In the genomic region with DNA sequence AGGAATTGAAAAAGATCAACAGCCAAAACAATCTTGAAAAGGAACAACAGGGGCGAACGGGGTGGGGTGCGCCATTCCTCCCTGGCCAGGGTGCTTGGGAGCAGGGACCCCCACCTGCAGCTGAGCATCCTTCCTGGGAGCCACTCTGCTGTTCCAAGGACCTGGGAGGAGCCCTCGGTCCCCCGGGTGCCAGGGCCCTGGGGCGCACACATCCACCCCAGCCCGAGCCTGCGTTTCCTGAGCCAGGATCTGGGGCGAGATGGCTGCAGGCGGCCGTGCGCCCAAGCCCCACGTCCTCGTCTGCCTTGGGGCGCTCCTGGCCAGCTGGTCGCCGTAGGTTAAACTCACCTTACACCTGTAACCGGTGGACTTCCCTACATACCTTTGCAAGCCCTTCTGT, we compare ENCODE assay signal across 19 cellular contexts. TPM values are rescaled to one million over a fixed set of nuclear protein-coding genes. Genes with fewer than 3 reads are reported as not detected.
A peak's percentile ranks its signal among the peaks of the same experiment; 100 is the strongest.
DNase-seq lines count a peak whose midpoint lies in the region; ATAC-seq, FAIRE-seq and TF ChIP-seq lines count a peak whose summit lies in the region.
"Had no signal": no experiment of that assay in that cellular context is flagged by ENCODE, and none has a peak within 500 bp of the region (broad histone marks: within the 10 kb centered on the region; RNA-seq: fewer than 3 reads in every experiment).

No MANE protein-coding gene starts in this region.

- ATAC-seq in GM23338 (peak; percentile 59), HepG2 (no peak), upper lobe of right lung (peak; percentile 38)
- ATAC-seq: CD8-positive, alpha-beta T cell; GM12878 had no signal

- DNase-seq in GM23338 (ENCODE audit: low spot score): no peak
- peak; percentile 39 for DNase-seq in H7
- no peak for DNase-seq in HepG2 (ENCODE audit: low spot score)
- no peak for DNase-seq in upper lobe of right lung
- DNase-seq in HTR-8/SVneo (ENCODE audit: insufficient read length, low spot score): no peak
- no peak for DNase-seq in T-helper 9 cell
- no peak for DNase-seq in CD14-positive monocyte (ENCODE audit: low spot score)
- DNase-seq: C1 segment of cervical spinal cord; CD4-positive, CD25-positive, alpha-beta regulatory T cell; CD8-positive, alpha-beta T cell; DMS 273 treated with DMSO at 0.1 percent for 48 hours; DMS79; EL; GDM1; GM23248; HCEC 1CT had no signal

- H3K9me3 Mint-ChIP-seq in GM23338 (no peaks in the 10 kb centered on the region), CD14-positive monocyte (no peaks in the 10 kb centered on the region)
- H3K9me3 Mint-ChIP-seq: CD4-positive, CD25-positive, alpha-beta regulatory T cell; CD8-positive, alpha-beta T cell had no signal

- TF ChIP-seq EP300 in HepG2 (IDR thresholded peaks at IDR 0.05; ENCODE audit: low read depth in 2 of 2, low read length in 2 of 2) (no peak), HepG2 (CRISPR knock-in tag; IDR thresholded peaks at IDR 0.05; ENCODE audit: borderline replicate concordance) (no peak)

- H3K4me1 Mint-ChIP-seq in GM23338 (no peaks in the 10 kb centered on the region), CD14-positive monocyte (peaks cover 6% of the 10 kb centered on the region)

- intact Hi-C loops in HepG2 (cut with micrococcal nuclease; ENCODE audit: unreplicated experiment): no loop called here
- intact Hi-C loops in upper lobe of right lung (cut with DNase I): no loop called here
- intact Hi-C loops in CD14-positive monocyte (cut with micrococcal nuclease): loop anchor here in 1 of 2 donors (5.0 kb wide), 1 partner anchor 37 kb away; no protein-coding TSS in a partner anchor

- H4K20me1 ChIP-seq in GM23338 (replicated peaks; ENCODE audit: insufficient read depth) (no peaks in the 10 kb centered on the region; the same call in 1 of the 2 replicates), HepG2 (ENCODE audit: insufficient read depth, low read length) (no peaks in the 10 kb centered on the region)

- CTCF ChIA-PET in HepG2 (lab: Yijun Ruan, JAX; ENCODE audit: low intra/inter-chr PET ratio, low total read pairs): no interaction called here

- TF ChIP-seq CTCF in GM23338 (conservative IDR thresholded peaks at IDR 0.05; ENCODE audit: low read depth in 2 of 2) (no peak), HepG2 (CRISPR knock-in tag; IDR thresholded peaks at IDR 0.05) (no peak), upper lobe of right lung (IDR thresholded peaks at IDR 0.05) (no peak), CD14-positive monocyte (IDR thresholded peaks at IDR 0.05) (no peak)

- H2AFZ ChIP-seq in GM23338: no peak overlapping the region
- H2AFZ ChIP-seq in HepG2 (ENCODE audit: low read length): no peak overlapping the region
- H2AFZ ChIP-seq: GM23248 had no signal

- H3K27me3 Mint-ChIP-seq in GM23338 (ENCODE audit: insufficient read depth, low read depth, poor library complexity) (peaks cover 2% of the 10 kb centered on the region), CD14-positive monocyte (ENCODE audit: low read depth in 3 of 3) (no peaks in the 10 kb centered on the region)
- H3K27me3 Mint-ChIP-seq: CD4-positive, CD25-positive, alpha-beta regulatory T cell had no signal

- in situ Hi-C loops in HepG2 (cut with HindIII; ENCODE audit: extremely low pct_ligation_motif_present, low pct_unique_long_range_greater_than_20kb): no loop called here

- no peaks in the 10 kb centered on the region for H3K9me2 ChIP-seq in GM23338 (ENCODE audit: insufficient read depth)

- no peaks in the 10 kb centered on the region for H3F3A ChIP-seq in GM23338 (replicated peaks; ENCODE audit: low read depth)

- no peak for TF ChIP-seq POLR2A in HepG2 (IDR thresholded peaks at IDR 0.05; ENCODE audit: insufficient read depth in 1 of 2, low read depth in 2 of 2, low read length in 2 of 2)

- no peak overlapping the region for H3K9ac ChIP-seq in HepG2 (ENCODE audit: insufficient read depth, low read depth, low read length)
- H3K9ac ChIP-seq: GM23248 had no signal

- FAIRE-seq in HepG2 (lab: Jason Lieb, UNC) (no peak), HTR-8/SVneo (lab: Jason Lieb, UNC) (no peak)
- FAIRE-seq: D721Med, GM12878, GM19239 had no signal

- H3K27me3 ChIP-seq in GM23338 (ENCODE audit: insufficient read depth): no peaks in the 10 kb centered on the region
- H3K27me3 ChIP-seq in H7 (ENCODE audit: control insufficient read depth, insufficient read depth, low read length): no peaks in the 10 kb centered on the region
- H3K27me3 ChIP-seq in HepG2 (ENCODE audit: control insufficient read depth in 1 of 2, insufficient read depth in 2 of 2, low read length in 2 of 2): no peaks in the 10 kb centered on the region
- no peaks in the 10 kb centered on the region for H3K27me3 ChIP-seq in upper lobe of right lung

- H3K36me3 Mint-ChIP-seq in GM23338 (ENCODE audit: low read depth) (peaks cover 23% of the 10 kb centered on the region; the same call in 2 of the 3 replicates), CD14-positive monocyte (peaks cover 34 to 44% of the 10 kb centered on the region in 2 donors)

- TF ChIP-seq RAD21 in HepG2 (CRISPR knock-in tag; IDR thresholded peaks at IDR 0.05): no peak

- POLR2A ChIA-PET in HepG2 (lab: Yijun Ruan, JAX): no interaction called here

- H3K27ac Mint-ChIP-seq in GM23338 (no peak overlapping the region), CD14-positive monocyte (no peak overlapping the region)

- H3K4me1 ChIP-seq in GM23338 (ENCODE audit: insufficient read depth) (no peaks in the 10 kb centered on the region), HepG2 (ENCODE audit: insufficient read depth, low read length) (peaks cover 8% of the 10 kb centered on the region; the same call in 1 of the 2 replicates), upper lobe of right lung (peaks cover 4% of the 10 kb centered on the region)

- no peak overlapping the region for H3K4me3 ChIP-seq in GM23338
- H3K4me3 ChIP-seq in H7 (ENCODE audit: insufficient read depth, low read depth, low read length): no peak overlapping the region
- no peak overlapping the region for H3K4me3 ChIP-seq in HepG2 (replicated peaks in 1 of 3; ENCODE audit: insufficient read depth in 1 of 3, low read depth in 2 of 3, low read length in 3 of 3)
- H3K4me3 ChIP-seq in upper lobe of right lung: no peak overlapping the region
- H3K4me3 ChIP-seq: GM12878, GM23248 had no signal

- peaks cover 19% of the 10 kb centered on the region; the same call in 1 of the 2 replicates for H3K36me3 ChIP-seq in GM23338 (ENCODE audit: insufficient read depth)
- H3K36me3 ChIP-seq in H7 (replicated peaks; ENCODE audit: control insufficient read depth, insufficient read depth, low read length): peaks cover 2% of the 10 kb centered on the region
- peaks cover 10 to 29% of the 10 kb centered on the region in 2 experiments for H3K36me3 ChIP-seq in HepG2 (replicated peaks in 1 of 2; ENCODE audit: control insufficient read depth in 1 of 2, insufficient read depth in 2 of 2, low read length in 2 of 2)
- H3K36me3 ChIP-seq in upper lobe of right lung: peaks cover 33% of the 10 kb centered on the region

- WGBS in HepG2 (ENCODE audit: low lambda C conversion rate): 97% methylated on average over 13 of the region's 18 CpGs

- no TSS peak for BruUV-seq in HepG2 (replicated peaks; lab: Mats Ljungman, UMichigan)

- H3K27ac ChIP-seq in GM23338 (ENCODE audit: low read depth) (no peak overlapping the region), HepG2 (ENCODE audit: extremely low read length, insufficient read depth, low read length) (no peak overlapping the region), upper lobe of right lung (no peak overlapping the region)
- H3K27ac ChIP-seq: GM23248 had no signal

- H3K9me3 ChIP-seq in HepG2 (ENCODE audit: low read length): no peaks in the 10 kb centered on the region
- H3K9me3 ChIP-seq in upper lobe of right lung: no peaks in the 10 kb centered on the region

- peaks cover 34% of the 10 kb centered on the region for H3K79me2 ChIP-seq in GM23338 (replicated peaks; ENCODE audit: insufficient read depth)
- peaks cover 22% of the 10 kb centered on the region for H3K79me2 ChIP-seq in HepG2 (ENCODE audit: insufficient read depth, low read length)

- H3K4me3 Mint-ChIP-seq in GM23338 (no peak overlapping the region), CD14-positive monocyte (no peak overlapping the region)
- H3K4me3 Mint-ChIP-seq: CD4-positive, CD25-positive, alpha-beta regulatory T cell; CD8-positive, alpha-beta T cell had no signal

- H3K4me2 ChIP-seq in GM23338 (no peak overlapping the region), HepG2 (ENCODE audit: low read depth, low read length) (no peak overlapping the region)

RNA-seq across cellular contexts. Expression of a gene that starts 10.6 kb away (rescaled TPM):
- 33.1 and 41.7 TPM in 2 replicates for total RNA-seq in GM23338 (2014; rRNA removed; shearing (Covaris generic))
- polyA plus RNA-seq in GM23338 (2016; fragmentation: Nextera tagmentation; extraction: Ambion mirVana): 10.9 and 13.8 TPM in 2 replicates
- 27.8 and 32.7 TPM in 2 replicates for total RNA-seq in H7 (2014; rRNA removed; shearing (Covaris generic))
- total RNA-seq in HepG2 (2016; rRNA removed; fragmentation: Illumina TruSeq; extraction: Trizol): 31.6 and 51.1 TPM in 2 replicates
- 3.0 and 3.7 TPM in 2 replicates for total RNA-seq in HepG2 (2016; cell fraction: cytosol; rRNA removed; fragmentation: Illumina TruSeq; extraction: Trizol; ENCODE audit: low read depth)
- 33.1 and 46.7 TPM in 2 replicates for total RNA-seq in HepG2 (2016; cell fraction: insoluble cytoplasmic fraction; rRNA removed; fragmentation: Illumina TruSeq; extraction: Trizol)
- 10.2 and 13.3 TPM in 2 replicates for total RNA-seq in HepG2 (2016; cell fraction: membrane; rRNA removed; fragmentation: Illumina TruSeq; extraction: Trizol)
- 23.1 and 30.8 TPM in 2 replicates for total RNA-seq in HepG2 (2016; cell fraction: nucleus; rRNA removed; fragmentation: Illumina TruSeq; extraction: Trizol)
- polyA plus RNA-seq in HepG2 (2011; rRNA removed): 23.7 and 29.0 TPM in 2 replicates
- polyA plus RNA-seq in HepG2 (2011; cell fraction: cytosol; rRNA removed): 12.2 and 18.6 TPM in 2 replicates
- 16.9 and 19.8 TPM in 2 replicates for polyA plus RNA-seq in HepG2 (2011; cell fraction: nucleus; rRNA removed)
- 23.2 and 28.6 TPM in 2 replicates for polyA plus RNA-seq in HepG2 (2012)
- polyA plus RNA-seq in HepG2 (2016; cell fraction: cytosol; fragmentation: Illumina TruSeq; extraction: Trizol; ENCODE audit: low read depth): 1.9 and 2.0 TPM in 2 replicates
- 42.8 and 44.8 TPM in 2 replicates for polyA plus RNA-seq in HepG2 (2016; cell fraction: insoluble cytoplasmic fraction; fragmentation: Illumina TruSeq; extraction: Trizol; ENCODE audit: low read depth)
- 5.4 and 5.6 TPM in 2 replicates for polyA plus RNA-seq in HepG2 (2016; cell fraction: membrane; fragmentation: Illumina TruSeq; extraction: Trizol; ENCODE audit: low read depth)
- polyA plus RNA-seq in HepG2 (2016; cell fraction: nucleus; fragmentation: Illumina TruSeq; extraction: Trizol; ENCODE audit: insufficient read depth, low read depth): 31.0 and 32.0 TPM in 2 replicates
- 19.8 and 58.2 TPM in 2 replicates for polyA minus RNA-seq in HepG2 (2011; rRNA and poly(A)+ RNA removed; ENCODE audit: low replicate concordance)
- polyA minus RNA-seq in HepG2 (2011; cell fraction: cytosol; rRNA and poly(A)+ RNA removed): 23.2 and 23.7 TPM in 2 replicates
- polyA minus RNA-seq in HepG2 (2011; cell fraction: nucleus; rRNA and poly(A)+ RNA removed): 43.5 and 43.8 TPM in 2 replicates
- 33.1 TPM for total RNA-seq in upper lobe of right lung
- 10 to 100 TPM; 23.2 to 32.0 TPM for polyA plus RNA-seq in CD14-positive monocyte

RNA-seq across cellular contexts. Expression of a gene that starts 11.0 kb away (rescaled TPM):
- 39.9 and 50.3 TPM in 2 replicates for total RNA-seq in GM23338 (2014; rRNA removed; shearing (Covaris generic))
- polyA plus RNA-seq in GM23338 (2016; fragmentation: Nextera tagmentation; extraction: Ambion mirVana) (42.4 and 53.0 TPM in 2 replicates), HepG2 (2011; rRNA removed) (35.0 and 48.6 TPM in 2 replicates), CD14-positive monocyte (10 to 100 TPM; 35.7 to 38.2 TPM)
- 20.1 and 28.0 TPM in 2 replicates for total RNA-seq in H7 (2014; rRNA removed; shearing (Covaris generic))
- total RNA-seq in HepG2 (2016; rRNA removed; fragmentation: Illumina TruSeq; extraction: Trizol) (79.1 and 129 TPM in 2 replicates), upper lobe of right lung (53.0 TPM)
- total RNA-seq in HepG2 (2016; cell fraction: cytosol; rRNA removed; fragmentation: Illumina TruSeq; extraction: Trizol; ENCODE audit: low read depth): 26.6 and 27.5 TPM in 2 replicates
- total RNA-seq in HepG2 (2016; cell fraction: insoluble cytoplasmic fraction; rRNA removed; fragmentation: Illumina TruSeq; extraction: Trizol): 75.9 and 131 TPM in 2 replicates
- 36.9 and 37.6 TPM in 2 replicates for total RNA-seq in HepG2 (2016; cell fraction: membrane; rRNA removed; fragmentation: Illumina TruSeq; extraction: Trizol)
- 68.1 and 76.5 TPM in 2 replicates for total RNA-seq in HepG2 (2016; cell fraction: nucleus; rRNA removed; fragmentation: Illumina TruSeq; extraction: Trizol)
- 21.6 and 31.1 TPM in 2 replicates for polyA plus RNA-seq in HepG2 (2011; cell fraction: cytosol; rRNA removed)
- 9.1 and 9.6 TPM in 2 replicates for polyA plus RNA-seq in HepG2 (2011; cell fraction: nucleus; rRNA removed)
- polyA plus RNA-seq in HepG2 (2012): 33.5 and 43.4 TPM in 2 replicates
- polyA plus RNA-seq in HepG2 (2016; cell fraction: cytosol; fragmentation: Illumina TruSeq; extraction: Trizol; ENCODE audit: low read depth): 32.5 and 34.3 TPM in 2 replicates
- polyA plus RNA-seq in HepG2 (2016; cell fraction: insoluble cytoplasmic fraction; fragmentation: Illumina TruSeq; extraction: Trizol; ENCODE audit: low read depth): 174 and 182 TPM in 2 replicates
- polyA plus RNA-seq in HepG2 (2016; cell fraction: membrane; fragmentation: Illumina TruSeq; extraction: Trizol; ENCODE audit: low read depth): 35.0 and 37.9 TPM in 2 replicates
- polyA plus RNA-seq in HepG2 (2016; cell fraction: nucleus; fragmentation: Illumina TruSeq; extraction: Trizol; ENCODE audit: insufficient read depth, low read depth): 48.1 and 53.1 TPM in 2 replicates
- 13.1 and 16.9 TPM in 2 replicates for polyA minus RNA-seq in HepG2 (2011; rRNA and poly(A)+ RNA removed; ENCODE audit: low replicate concordance)
- polyA minus RNA-seq in HepG2 (2011; cell fraction: cytosol; rRNA and poly(A)+ RNA removed): 17.2 and 21.8 TPM in 2 replicates
- 77.4 and 91.6 TPM in 2 replicates for polyA minus RNA-seq in HepG2 (2011; cell fraction: nucleus; rRNA and poly(A)+ RNA removed)
